1 cellular context compared by ENCODE assay signal in genomic region chr7:157854066-157854891, GRCh38.
TF ChIP-seq lines count a peak whose summit lies in the region.

No MANE protein-coding gene starts in this region.

TF ChIP-seq in HepG2, 621 proteins besides CTCF, POLR2A, EP300 and RAD21 (continued from another document and continues in another):
- TF ChIP-seq ZNF704 (CRISPR knock-in tag; IDR thresholded peaks at IDR 0.05; ENCODE audit: borderline replicate concordance) (no peak), ZNF251 (CRISPR knock-in tag; IDR thresholded peaks at IDR 0.05) (no peak), HDAC1 (CRISPR knock-in tag; IDR thresholded peaks at IDR 0.05) (peak; percentile 79), ZNF879 (CRISPR knock-in tag; IDR thresholded peaks at IDR 0.05) (no peak), KLF9 (CRISPR knock-in tag; IDR thresholded peaks at IDR 0.05; ENCODE audit: low read depth) (no peak), XBP1 (CRISPR knock-in tag; IDR thresholded peaks at IDR 0.05) (no peak), THAP8 (CRISPR knock-in tag; IDR thresholded peaks at IDR 0.05; ENCODE audit: borderline replicate concordance) (no peak), ZBTB49 (CRISPR knock-in tag; IDR thresholded peaks at IDR 0.05; ENCODE audit: borderline replicate concordance) (no peak), ZBTB38 (CRISPR knock-in tag; IDR thresholded peaks at IDR 0.05) (peak; percentile 87), ZNF546 (CRISPR knock-in tag; conservative IDR thresholded peaks at IDR 0.05) (no peak), ZNF766 (CRISPR knock-in tag; IDR thresholded peaks at IDR 0.05; ENCODE audit: borderline replicate concordance) (no peak), ZNF121 (CRISPR knock-in tag; IDR thresholded peaks at IDR 0.05) (no peak), YY1 (IDR thresholded peaks at IDR 0.05; ENCODE audit: insufficient read depth, insufficient replicate concordance, low read depth, low read length) (no peak), ZNF333 (CRISPR knock-in tag; IDR thresholded peaks at IDR 0.05; ENCODE audit: borderline replicate concordance) (no peak), NFRKB (IDR thresholded peaks at IDR 0.05) (no peak), ZBTB8A (CRISPR knock-in tag; IDR thresholded peaks at IDR 0.05; ENCODE audit: borderline replicate concordance, low read depth) (no peak), ZNF7 (CRISPR knock-in tag; IDR thresholded peaks at IDR 0.05) (no peak), ZNF784 (CRISPR knock-in tag; IDR thresholded peaks at IDR 0.05; ENCODE audit: borderline replicate concordance) (no peak), ZFP41 (CRISPR knock-in tag; IDR thresholded peaks at IDR 0.05; ENCODE audit: borderline replicate concordance) (no peak), GATAD2A (CRISPR knock-in tag; IDR thresholded peaks at IDR 0.05) (peak; percentile 81), ZNF567 (CRISPR knock-in tag; IDR thresholded peaks at IDR 0.05; ENCODE audit: borderline replicate concordance) (no peak), ZNF772 (CRISPR knock-in tag; IDR thresholded peaks at IDR 0.05) (no peak), ZNF746 (CRISPR knock-in tag; IDR thresholded peaks at IDR 0.05) (peak; percentile 87), ZBTB39 (CRISPR knock-in tag; IDR thresholded peaks at IDR 0.05) (no peak), HOXA7 (CRISPR knock-in tag; IDR thresholded peaks at IDR 0.05) (0 out of 2 replicates have a peak, but pooled peaks have one; percentile 6), SAP130 (CRISPR knock-in tag; IDR thresholded peaks at IDR 0.05; ENCODE audit: low read depth) (peak; percentile 85), ELF3 (CRISPR knock-in tag; IDR thresholded peaks at IDR 0.05) (peak; percentile 53; the same call in 1 of the 2 replicates), FOXO1 (CRISPR knock-in tag; IDR thresholded peaks at IDR 0.05) (peak; percentile 42; the same call in 1 of the 2 replicates), TMF1 (CRISPR knock-in tag; IDR thresholded peaks at IDR 0.05; ENCODE audit: low read depth) (no peak), ZNF232 (CRISPR knock-in tag; IDR thresholded peaks at IDR 0.05; ENCODE audit: borderline replicate concordance) (no peak), ZNF782 (CRISPR knock-in tag; IDR thresholded peaks at IDR 0.05; ENCODE audit: borderline replicate concordance) (no peak), ZNF883 (CRISPR knock-in tag; IDR thresholded peaks at IDR 0.05; ENCODE audit: not compliant biosample characterization) (no peak), ZNF83 (CRISPR knock-in tag; IDR thresholded peaks at IDR 0.05; ENCODE audit: borderline replicate concordance) (0 out of 2 replicates have a peak, but pooled peaks have one; percentile 24), BRD4 (CRISPR knock-in tag; IDR thresholded peaks at IDR 0.05) (0 out of 2 replicates have a peak, but pooled peaks have one; percentile 44), PRMT3 (CRISPR knock-in tag; IDR thresholded peaks at IDR 0.05; ENCODE audit: borderline replicate concordance, low read depth) (no peak), ZNF556 (CRISPR knock-in tag; IDR thresholded peaks at IDR 0.05; ENCODE audit: borderline replicate concordance) (no peak), ARNT2 (CRISPR knock-in tag; IDR thresholded peaks at IDR 0.05; ENCODE audit: low read depth) (no peak), ZNF124 (CRISPR knock-in tag; IDR thresholded peaks at IDR 0.05) (no peak), NKX3-1 (CRISPR knock-in tag; IDR thresholded peaks at IDR 0.05) (no peak), KDM5A (IDR thresholded peaks at IDR 0.05; ENCODE audit: borderline replicate concordance, low read length) (no peak), SP4 (CRISPR knock-in tag; IDR thresholded peaks at IDR 0.05) (no peak), ZNF407 (CRISPR knock-in tag; IDR thresholded peaks at IDR 0.05; ENCODE audit: not compliant biosample characterization) (no peak), TCF7L2 (IDR thresholded peaks at IDR 0.05; ENCODE audit: low read depth, low read length) (no peak), FOXC1 (CRISPR knock-in tag; IDR thresholded peaks at IDR 0.05; ENCODE audit: borderline replicate concordance) (peak; percentile 42), ZNF562 (CRISPR knock-in tag; IDR thresholded peaks at IDR 0.05; ENCODE audit: borderline replicate concordance) (no peak), IRF1 (CRISPR knock-in tag; IDR thresholded peaks at IDR 0.05; ENCODE audit: low read depth) (no peak), BRCA1 (CRISPR knock-in tag; IDR thresholded peaks at IDR 0.05) (no peak), ETV5 (CRISPR knock-in tag; IDR thresholded peaks at IDR 0.05; ENCODE audit: borderline replicate concordance) (peak; percentile 42; the same call in 1 of the 2 replicates), ZFP82 (CRISPR knock-in tag; IDR thresholded peaks at IDR 0.05; ENCODE audit: borderline replicate concordance) (no peak), ZNF30 (CRISPR knock-in tag; IDR thresholded peaks at IDR 0.05) (no peak), ZFP91 (CRISPR knock-in tag; IDR thresholded peaks at IDR 0.05; ENCODE audit: borderline replicate concordance) (peak; percentile 71; the same call in 1 of the 2 replicates), ZSCAN12 (CRISPR knock-in tag; IDR thresholded peaks at IDR 0.05) (no peak), TOPORS (CRISPR knock-in tag; IDR thresholded peaks at IDR 0.05) (no peak; the same call in 1 of the 2 replicates), ZNF598 (CRISPR knock-in tag; IDR thresholded peaks at IDR 0.05; ENCODE audit: borderline replicate concordance) (no peak)
